Comparison of ENCODE assay signal across 8 cellular contexts in genomic region chr6:127342946-127343752, GRCh38. TPM values are rescaled to one million over a fixed set of nuclear protein-coding genes. Genes with fewer than 3 reads are reported as not detected.
DNase-seq lines count a peak whose midpoint lies in the region; ATAC-seq and TF ChIP-seq lines count a peak whose summit lies in the region.

TSS of gene ECHDC1 (minus strand) at chr6:127343609. CDS start at chr6:127331028, 12,581 bp downstream.

- DNase-seq in Daoy (ENCODE audit: low read depth) (peak; percentile 83), GM23248 (peak; percentile 88), Kasumi-1 (lab: John Stamatoyannopoulos, UW) (peak; percentile 89 to 91), RWPE2 (ENCODE audit: low spot score) (peak; percentile 61), foreskin melanocyte (peak; percentile 73), neuronal stem cell (ENCODE audit: low spot score) (peak; percentile 55)
- peak; percentile 50 for DNase-seq in activated T-helper 9 cell treated with anti-CD3 and anti-CD28 coated beads, Interleukin-2, amount 50 U/mL, for 16 hours (ENCODE audit: low read depth)

- WGBS in GM23248 (ENCODE audit: low coverage in 1 of 2, low lambda C conversion rate in 2 of 2, missing lambda C conversion rate in 2 of 2), 2 experiments, result 1% methylated on average over 71 of the region's 72 CpGs
- WGBS in neuronal stem cell (ENCODE audit: extremely low coverage in 2 of 2, insufficient read length in 2 of 2, insufficient replicate concordance in 1 of 2), 2 donors, result no CpG with 5 or more reads among the region's 72 CpGs

- peak within 1 kb of the TSS; percentile 13 for H2BK15ac ChIP-seq in neuronal stem cell (ENCODE audit: low read length)

- H2AFZ ChIP-seq in GM23248, result peak within 1 kb of the TSS; percentile 99
- peak within 1 kb of the TSS; percentile 82 for H2AFZ ChIP-seq in neuronal stem cell (ENCODE audit: low read length)

- peak within 1 kb of the TSS; percentile 97 for H3K4me2 ChIP-seq in GM23248 (ENCODE audit: unreplicated experiment)
- peak within 1 kb of the TSS; percentile 63 for H3K4me2 ChIP-seq in neuronal stem cell (ENCODE audit: insufficient read depth, low read length, poor library complexity, severe bottlenecking)

- no peaks in the 10 kb centered on the region for H3K79me1 ChIP-seq in neuronal stem cell (ENCODE audit: low read depth, low read length)

- H2BK120ac ChIP-seq in neuronal stem cell (ENCODE audit: low read depth, low read length), result no peak within 1 kb of the TSS

- H3K9ac ChIP-seq in GM23248 (peak within 1 kb of the TSS; percentile 92), neuronal stem cell (ENCODE audit: low read depth, low read length, poor library complexity) (peak within 1 kb of the TSS; percentile 78)

- peak within 1 kb of the TSS; percentile 29 for H4K8ac ChIP-seq in neuronal stem cell (ENCODE audit: low read depth, low read length)

- peak; percentile 68 for ATAC-seq in RWPE2 (ENCODE audit: low read depth)

- no peak within 1 kb of the TSS for H2BK12ac ChIP-seq in neuronal stem cell (ENCODE audit: low read length)

- peak within 1 kb of the TSS; percentile 74 for H3K18ac ChIP-seq in neuronal stem cell (ENCODE audit: low read length)

- H3K4ac ChIP-seq in neuronal stem cell (ENCODE audit: low read length), result no peak within 1 kb of the TSS

- no peaks in the 10 kb centered on the region for H3K9me2 ChIP-seq in GM23248 (ENCODE audit: insufficient read depth)

- peak within 1 kb of the TSS; percentile 92 for H2BK5ac ChIP-seq in neuronal stem cell (ENCODE audit: low read length)

- no peaks in the 10 kb centered on the region for H3K27me3 ChIP-seq in GM23248 (replicated peaks; ENCODE audit: insufficient read depth)
- H3K27me3 ChIP-seq in RWPE2 (ENCODE audit: insufficient read depth, poor library complexity, severe bottlenecking), result no peaks in the 10 kb centered on the region
- H3K27me3 ChIP-seq in neuronal stem cell (ENCODE audit: control insufficient read depth in 3 of 3, insufficient read depth in 3 of 3, low read depth in 1 of 3, low read length in 3 of 3), result no peaks in the 10 kb centered on the region

- H3K23ac ChIP-seq in neuronal stem cell (ENCODE audit: low read depth, low read length, poor library complexity), result peak within 1 kb of the TSS; percentile 16

- peaks cover 37% of the 10 kb centered on the region for H3K4me1 ChIP-seq in GM23248 (ENCODE audit: insufficient read depth)
- H3K4me1 ChIP-seq in RWPE2 (ENCODE audit: insufficient read depth, poor library complexity, severe bottlenecking), result peaks cover 32% of the 10 kb centered on the region
- H3K4me1 ChIP-seq in neuronal stem cell (ENCODE audit: control insufficient read depth in 2 of 2, insufficient read depth in 1 of 2, low read depth in 1 of 2, low read length in 2 of 2), result peaks cover 6 to 23% of the 10 kb centered on the region in 2 donors

- in situ Hi-C loops in GM23248 (cut with MboI), result no loop called here

- peaks cover 95% of the 10 kb centered on the region for H3K79me2 ChIP-seq in GM23248 (ENCODE audit: insufficient read depth)

- H2AK5ac ChIP-seq in neuronal stem cell (ENCODE audit: low read depth, low read length), result no peak within 1 kb of the TSS

- H3K9me3 ChIP-seq in GM23248 (ENCODE audit: low read depth), result no peaks in the 10 kb centered on the region
- H3K9me3 ChIP-seq in RWPE2 (ENCODE audit: severe bottlenecking), result no peaks in the 10 kb centered on the region
- H3K9me3 ChIP-seq in neuronal stem cell (replicated peaks in 1 of 2; ENCODE audit: control insufficient read depth in 2 of 2, insufficient read depth in 1 of 2, low read depth in 1 of 2, low read length in 2 of 2), result peaks cover 0 to 19% of the 10 kb centered on the region in 2 donors

- no peaks in the 10 kb centered on the region for H3K36me3 ChIP-seq in GM23248 (ENCODE audit: low read depth)
- H3K36me3 ChIP-seq in RWPE2 (ENCODE audit: low read depth), result peaks cover 9% of the 10 kb centered on the region
- H3K36me3 ChIP-seq in neuronal stem cell (replicated peaks in 1 of 2; ENCODE audit: control insufficient read depth in 2 of 2, insufficient read depth in 2 of 2, low read length in 2 of 2), result peaks cover 1 to 43% of the 10 kb centered on the region in 2 donors

- H3K27ac ChIP-seq in GM23248 (peak within 1 kb of the TSS; percentile 78), RWPE2 (ENCODE audit: poor library complexity, severe bottlenecking) (peak within 1 kb of the TSS; percentile 76), neuronal stem cell (replicated peaks; ENCODE audit: low read length) (peak within 1 kb of the TSS; percentile 87)

- H3K4me3 ChIP-seq in GM23248 (peak within 1 kb of the TSS; percentile 96), RWPE2 (ENCODE audit: severe bottlenecking) (peak within 1 kb of the TSS; percentile 70), neuronal stem cell (ENCODE audit: low read length in 2 of 2) (peak within 1 kb of the TSS; percentile 74 to 88)

- H4K20me1 ChIP-seq in GM23248 (ENCODE audit: insufficient read depth), result no peaks in the 10 kb centered on the region

- no peak within 1 kb of the TSS for H3K14ac ChIP-seq in neuronal stem cell (ENCODE audit: low read length)

- peaks cover 18% of the 10 kb centered on the region for H3F3A ChIP-seq in GM23248 (ENCODE audit: insufficient read depth)

- no peak for TF ChIP-seq CTCF in RWPE2 (IDR thresholded peaks at IDR 0.05; ENCODE audit: poor library complexity, severe bottlenecking)
- no peak for TF ChIP-seq CTCF in subcutaneous adipose tissue (IDR thresholded peaks at IDR 0.05; ENCODE audit: low read depth)

- no peak within 1 kb of the TSS for H4K91ac ChIP-seq in neuronal stem cell (ENCODE audit: low read depth, low read length, poor library complexity)

RNA-seq across cellular contexts. Expression of gene ECHDC1, which starts in this region (rescaled TPM):
- total RNA-seq in Daoy (2014; rRNA removed; shearing (Covaris generic)), result 116 and 154 TPM in 2 replicates
- total RNA-seq in GM23248 (2014; rRNA removed; shearing (Covaris generic)), result 60.8 and 115 TPM in 2 replicates
- 68.6 and 75.6 TPM in 2 replicates for polyA plus RNA-seq in GM23248 (2016; fragmentation: Nextera tagmentation; extraction: Ambion mirVana)
- 50.8 TPM for polyA plus RNA-seq in neuronal stem cell (2013, experiment 1 of 2)
- 49.0 TPM for polyA plus RNA-seq in neuronal stem cell (2013, experiment 2 of 2)
- total RNA-seq in subcutaneous adipose tissue, result 100 to 1,000 TPM in 3 of 4 donors, 10 to 100 TPM in 1; 83.8 to 139 (median 122) TPM

Comparison
In these comparisons a context has a peak if more than half of its experiments do, and no peak if none do; other contexts are left out.
1. Peak in every context shown above with its lines: DNase-seq, ATAC-seq, H3K4me3 ChIP-seq and H3K27ac ChIP-seq.